Comparison of ENCODE assay signal across 23 cellular contexts in the genomic region with DNA sequence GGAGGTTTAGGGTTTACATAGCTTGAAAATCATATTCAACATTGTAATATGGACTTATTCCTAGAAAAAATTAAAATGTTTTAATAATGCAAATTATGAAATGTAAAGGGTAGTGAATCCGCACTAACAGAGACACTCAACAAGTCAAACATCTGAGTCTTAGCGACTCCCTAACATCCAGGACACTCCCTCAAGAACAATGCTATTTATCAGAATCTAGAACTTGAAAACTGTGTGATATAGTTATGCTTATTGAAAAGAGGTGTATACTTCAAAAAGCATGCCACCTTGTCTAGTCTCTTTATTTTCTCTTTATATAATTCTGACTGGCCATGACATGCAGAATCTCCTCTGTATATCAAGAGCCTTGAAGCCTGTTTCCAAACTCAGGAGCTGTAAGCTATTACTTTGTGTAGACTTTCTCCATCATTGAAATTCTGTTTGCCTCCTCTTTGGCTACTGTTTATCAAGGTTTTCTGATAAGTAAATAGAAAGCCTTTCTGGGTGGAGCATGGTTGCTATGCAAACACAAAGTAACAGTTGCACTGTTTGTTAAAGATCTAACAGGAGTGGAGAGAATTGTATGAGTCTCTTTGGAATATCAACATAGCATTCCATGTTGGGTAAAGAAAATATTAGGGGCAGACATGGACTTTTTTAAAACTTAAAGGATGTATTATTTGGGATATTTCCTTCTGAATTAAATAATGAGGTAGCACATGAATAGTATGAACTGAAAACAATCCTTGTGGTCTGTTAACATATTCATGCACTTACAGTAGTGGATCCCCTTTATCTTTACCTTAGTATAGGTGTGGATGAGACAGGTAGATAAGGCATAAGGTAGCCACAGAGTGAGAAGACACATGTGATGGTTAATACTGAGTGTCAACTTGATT. TPM values are rescaled to one million over a fixed set of nuclear protein-coding genes. Genes with fewer than 3 reads are reported as not detected.
A peak's percentile ranks its signal among the peaks of the same experiment; 100 is the strongest.
DNase-seq lines count a peak whose midpoint lies in the region; ATAC-seq, FAIRE-seq and TF ChIP-seq lines count a peak whose summit lies in the region.
"Had no signal": no experiment of that assay in that cellular context is flagged by ENCODE, and none has a peak within 500 bp of the region (broad histone marks: within the 10 kb centered on the region; RNA-seq: fewer than 3 reads in every experiment).

No MANE protein-coding gene starts in this region.

- CTCF ChIA-PET in K562 (lab: Yijun Ruan, JAX; ENCODE audit: low intra/inter-chr PET ratio): no interaction called here

- H3K36me3 ChIP-seq in K562 (ENCODE audit: control insufficient read depth, insufficient read depth, low read length) (no peaks in the 10 kb centered on the region), mucosa of descending colon (ENCODE audit: low read depth) (no peaks in the 10 kb centered on the region)
- H3K36me3 ChIP-seq: ascending aorta, left ventricle myocardium inferior had no signal

- H3K9me1 ChIP-seq in K562 (ENCODE audit: control insufficient read depth, insufficient read depth, low read length): no peaks in the 10 kb centered on the region

- H4K20me1 ChIP-seq in K562 (replicated peaks; ENCODE audit: control insufficient read depth, insufficient read depth, low read length): no peaks in the 10 kb centered on the region

- H3K4me3 ChIP-seq in K562: no peak overlapping the region
- no peak overlapping the region for H3K4me3 ChIP-seq in mucosa of descending colon
- H3K4me3 ChIP-seq: ascending aorta, left ventricle myocardium inferior had no signal

- H3K4me1 ChIP-seq in K562 (replicated peaks in 1 of 2; ENCODE audit: control insufficient read depth in 2 of 2, insufficient read depth in 2 of 2, low read length in 2 of 2) (no peaks in the 10 kb centered on the region; a peak in 3 of 5 replicates), mucosa of descending colon (ENCODE audit: low read depth) (peaks cover 6% of the 10 kb centered on the region)
- H3K4me1 ChIP-seq: ascending aorta, left ventricle myocardium inferior had no signal

- no peak overlapping the region for H3K4me3 Mint-ChIP-seq in stimulated activated naive B cell treated with anti-CD40 and anti-IgM and Interleukin-4, amounts not matched to agents 10 μg/mL and 1 μg/mL and 100 μg/mL, for 72 hours
- H3K4me3 Mint-ChIP-seq: activated naive CD8-positive, alpha-beta T cell; CD14-positive monocyte had no signal

- no peak overlapping the region for H2AFZ ChIP-seq in K562 (ENCODE audit: low read depth, low read length)

- in situ Hi-C loops in K562 (cut with MboI): no loop called here

- no peaks in the 10 kb centered on the region for H3K27me3 ChIP-seq in K562 (ENCODE audit: control insufficient read depth in 2 of 2, insufficient read depth in 2 of 2, low read length in 2 of 2)
- H3K27me3 ChIP-seq: ascending aorta had no signal

- no peak overlapping the region for H3K27ac ChIP-seq in K562 (ENCODE audit: extremely low read depth, low read depth, low read length)
- H3K27ac ChIP-seq: ascending aorta, left ventricle myocardium inferior had no signal

- POLR2A ChIA-PET in K562 (lab: Yijun Ruan, JAX): no interaction called here

- FAIRE-seq in K562 (lab: Jason Lieb, UNC) (no peak), RCC 7860 (lab: Jason Lieb, UNC) (no peak)
- FAIRE-seq: GM19239 had no signal

- H3K9ac ChIP-seq in K562 (ENCODE audit: insufficient read depth in 1 of 2, low read depth in 2 of 2, low read length in 2 of 2): no peak overlapping the region
- H3K9ac ChIP-seq: SK-N-SH had no signal

- no peaks in the 10 kb centered on the region for H3K4me1 Mint-ChIP-seq in stimulated activated naive B cell treated with anti-CD40 and anti-IgM and Interleukin-4, amounts not matched to agents 10 μg/mL and 1 μg/mL and 100 μg/mL, for 72 hours
- H3K4me1 Mint-ChIP-seq: CD14-positive monocyte had no signal

- TF ChIP-seq POLR2A in K562 (conservative IDR thresholded peaks at IDR 0.05): no peak

- no peaks in the 10 kb centered on the region for H3K9me3 Mint-ChIP-seq in stimulated activated naive B cell treated with anti-CD40 and anti-IgM and Interleukin-4, amounts not matched to agents 10 μg/mL and 1 μg/mL and 100 μg/mL, for 72 hours

- H3K36me3 Mint-ChIP-seq in stimulated activated naive B cell treated with anti-CD40 and anti-IgM and Interleukin-4, amounts not matched to agents 10 μg/mL and 1 μg/mL and 100 μg/mL, for 72 hours: no peaks in the 10 kb centered on the region
- H3K36me3 Mint-ChIP-seq: activated naive CD8-positive, alpha-beta T cell; CD14-positive monocyte had no signal

- no peaks in the 10 kb centered on the region for H3K79me2 ChIP-seq in K562 (ENCODE audit: control insufficient read depth, insufficient read depth, low read length)

- TF ChIP-seq CTCF in K562 (IDR thresholded peaks at IDR 0.05 in 2 of 3, conservative IDR thresholded peaks at IDR 0.05 in 1 of 3; ENCODE audit: insufficient read depth in 2 of 3, low read depth in 1 of 3, low read length in 3 of 3) (no peak), mucosa of descending colon (IDR thresholded peaks at IDR 0.05) (no peak)

- H3K4me2 ChIP-seq in K562 (ENCODE audit: insufficient read depth, low read length): no peak overlapping the region
- H3K4me2 ChIP-seq: SK-N-SH had no signal

- peaks cover 13 to 35% of the 10 kb centered on the region in 2 donors for H3K27me3 Mint-ChIP-seq in stimulated activated naive B cell treated with anti-CD40 and anti-IgM and Interleukin-4, amounts not matched to agents 10 μg/mL and 1 μg/mL and 100 μg/mL, for 72 hours
- H3K27me3 Mint-ChIP-seq: activated naive CD8-positive, alpha-beta T cell had no signal

- intact Hi-C loops in K562 (cut with micrococcal nuclease): no loop called here
- intact Hi-C loops in mucosa of descending colon (cut with DNase I, micrococcal nuclease): no loop called here

- WGBS in K562 (ENCODE audit: insufficient coverage, low coverage, missing lambda C conversion rate): 54% methylated on average over 2 of the region's 2 CpGs

- DNase-seq in DMS153 (lab: John Stamatoyannopoulos, UW): peak; percentile 69
- peak; percentile 18 for DNase-seq in NCI-H345 treated with DMSO at 0.1 percent for 48 hours (lab: John Stamatoyannopoulos, UW; ENCODE audit: unreplicated experiment)
- DNase-seq in K562 (ENCODE audit: extremely low read depth in 1 of 4, low spot score in 3 of 4): no peak
- peak in 1 of 3 donors; percentile 16 for DNase-seq in mucosa of descending colon
- no peak for DNase-seq in activated T-cell treated with anti-CD3 and anti-CD28 coated beads for 4 hours
- no peak for DNase-seq in MV-4-11 (lab: John Stamatoyannopoulos, UW)
- no peak for DNase-seq in stimulated activated naive B cell treated with anti-CD40 and anti-IgM and Interleukin-4, amounts not matched to agents 10 μg/mL and 1 μg/mL and 100 μg/mL, for 72 hours
- DNase-seq in RCC 7860 (ENCODE audit: low spot score): no peak
- DNase-seq: activated CD4-positive, alpha-beta T cell treated with anti-CD3 and anti-CD28 coated beads for 48 hours; central memory CD4-positive, alpha-beta T cell; DMS79; head of caudate nucleus; Kasumi-1; left ventricle myocardium inferior; NCI-H1092 treated with DMSO at 0.1 percent for 48 hours; NCI-H2107; posterior cingulate gyrus; SK-N-SH; T-helper 2 cell had no signal

- no peak overlapping the region for H3K27ac Mint-ChIP-seq in stimulated activated naive B cell treated with anti-CD40 and anti-IgM and Interleukin-4, amounts not matched to agents 10 μg/mL and 1 μg/mL and 100 μg/mL, for 72 hours
- H3K27ac Mint-ChIP-seq: activated naive CD8-positive, alpha-beta T cell; CD14-positive monocyte had no signal

- no peak for TF ChIP-seq RAD21 in K562 (CRISPR knock-in tag; conservative IDR thresholded peaks at IDR 0.05 in 1 of 2, IDR thresholded peaks at IDR 0.05 in 1 of 2)

- ATAC-seq in K562 (no peak), mucosa of descending colon (peak; percentile 91)
- ATAC-seq in stimulated activated naive B cell treated with anti-CD40 and anti-IgM and Interleukin-4, amounts not matched to agents 10 μg/mL and 1 μg/mL and 100 μg/mL, for 72 hours (replicated peaks): no peak

- TF ChIP-seq EP300 in K562 (IDR thresholded peaks at IDR 0.05; ENCODE audit: low read length): no peak

- H3K9me3 ChIP-seq in K562 (replicated peaks; ENCODE audit: control insufficient read depth, insufficient read depth, low read depth, low read length): no peaks in the 10 kb centered on the region
- no peaks in the 10 kb centered on the region for H3K9me3 ChIP-seq in mucosa of descending colon
- H3K9me3 ChIP-seq: ascending aorta, left ventricle myocardium inferior, SK-N-SH had no signal

- BruUV-seq in K562 (replicated peaks; lab: Mats Ljungman, UMichigan): no TSS peak

TF ChIP-seq in K562, 482 proteins besides CTCF, POLR2A, EP300 and RAD21:
- peak; percentile 67; the same call in 1 of the 2 replicates for TF ChIP-seq FOXJ2 (tag; IDR thresholded peaks at IDR 0.05)
- TF ChIP-seq GTF2F1 (IDR thresholded peaks at IDR 0.05; ENCODE audit: low read depth, low read length): no peak
TF ChIP-seq in K562: peak in this region for 1.

RNA-seq across cellular contexts. Expression of gene MBNL2, which starts 56.4 kb away (rescaled TPM):
- total RNA-seq in K562 (2011; cell fraction: chromatin; rRNA removed; ENCODE audit: low replicate concordance): 15.8 and 50.2 TPM in 2 replicates
- 6.8 and 9.1 TPM in 2 replicates for total RNA-seq in K562 (2011; cell fraction: nucleolus; rRNA removed)
- 14.8 and 18.3 TPM in 2 replicates for total RNA-seq in K562 (2011; cell fraction: nucleoplasm; rRNA removed)
- 13.8 and 14.1 TPM in 2 replicates for total RNA-seq in K562 (2014; rRNA removed)
- 22.8 and 26.7 TPM in 2 replicates for total RNA-seq in K562 (2014; rRNA removed; fragmentation: Illumina TruSeq; extraction: Trizol)
- 6.3 and 7.5 TPM in 2 replicates for total RNA-seq in K562 (2015; rRNA removed; fragmentation: Illumina TruSeq; extraction: Trizol)
- total RNA-seq in K562 (2021): 22.0 and 24.8 TPM in 2 replicates
- 14.7 and 16.8 TPM in 2 replicates for polyA plus RNA-seq in K562 (2011; rRNA removed)
- 8.7 and 16.4 TPM in 2 replicates for polyA plus RNA-seq in K562 (2011; cell fraction: cytosol; rRNA removed)
- polyA plus RNA-seq in K562 (2011; cell fraction: nucleus; rRNA removed): 14.1 and 16.0 TPM in 2 replicates
- 7.2 and 20.6 TPM in 2 replicates for polyA plus RNA-seq in K562 (2012)
- 18.2 and 19.6 TPM in 2 replicates for polyA plus RNA-seq in K562 (2014; fragmentation: Illumina TruSeq; extraction: Trizol)
- 10 to 100 TPM in 1 of 2 experiments, 1 to 10 TPM in 1; 7.0 to 10.5 TPM for polyA plus RNA-seq in K562 (2014; fragmentation: Nextera tagmentation; extraction: Ambion mirVana)
- 9.1 and 11.7 TPM in 2 replicates for polyA plus RNA-seq in K562 (2014; rRNA removed)
- 63.7 and 74.2 TPM in 2 replicates for polyA minus RNA-seq in K562 (2011; rRNA and poly(A)+ RNA removed)
- polyA minus RNA-seq in K562 (2011; cell fraction: cytosol; rRNA and poly(A)+ RNA removed): 18.5 and 23.4 TPM in 2 replicates
- polyA minus RNA-seq in K562 (2011; cell fraction: nucleus; rRNA and poly(A)+ RNA removed): 16.4 and 39.1 TPM in 2 replicates
- 10 to 100 TPM; 41.0 to 75.1 (median 47.2) TPM for total RNA-seq in mucosa of descending colon

Comparison
In these comparisons a context has a peak if more than half of its experiments do, and no peak if none do; other contexts are left out.
1. DNase-seq: peak in DMS153 (single experiment) and NCI-H345 treated with DMSO at 0.1 percent for 48 hours (single experiment); none in K562 (0 of 4), activated T-cell treated with anti-CD3 and anti-CD28 coated beads for 4 hours (single experiment), MV-4-11 (single experiment), stimulated activated naive B cell treated with anti-CD40 and anti-IgM and Interleukin-4, amounts not matched to agents 10 μg/mL and 1 μg/mL and 100 μg/mL, for 72 hours (single experiment) and RCC 7860 (single experiment).